ENCODE assay signal across 25 cellular contexts in genomic region chr9:85038824-85039540, GRCh38.
DNase-seq lines count a peak whose midpoint lies in the region; ATAC-seq and TF ChIP-seq lines count a peak whose summit lies in the region.
"Had no signal": no experiment of that assay in that cellular context is flagged by ENCODE, and none has a peak within 500 bp of the region (broad histone marks: within the 10 kb centered on the region; RNA-seq: fewer than 3 reads in every experiment).

No MANE protein-coding gene starts in this region.

- H3K4me3 Mint-ChIP-seq in T-helper 17 cell = no peak overlapping the region
- H3K4me3 Mint-ChIP-seq: activated CD8-positive, alpha-beta T cell treated with anti-CD3 and anti-CD28 coated beads, Interleukin-2, amount 10 ng/mL, durations not matched to agents 7 days and 5 days; activated naive CD8-positive, alpha-beta T cell treated with anti-CD3 and anti-CD28 coated beads for 36 hours; naive B cell had no signal

- H3K9me3 Mint-ChIP-seq in activated naive CD4-positive, alpha-beta T cell treated with anti-CD3 and anti-CD28 coated beads, Interleukin-2, amount 50 U/mL, for 72 hours = no peaks in the 10 kb centered on the region
- H3K9me3 Mint-ChIP-seq: activated naive CD8-positive, alpha-beta T cell treated with anti-CD3 and anti-CD28 coated beads for 36 hours; naive B cell had no signal

- H3K4me1 Mint-ChIP-seq in T-helper 17 cell = no peaks in the 10 kb centered on the region
- H3K4me1 Mint-ChIP-seq: activated naive CD8-positive, alpha-beta T cell treated with anti-CD3 and anti-CD28 coated beads for 36 hours; naive B cell had no signal

- no peak for ATAC-seq in activated naive CD4-positive, alpha-beta T cell treated with anti-CD3 and anti-CD28 coated beads, Interleukin-2, amount 50 U/mL, for 72 hours
- ATAC-seq in T-helper 17 cell = no peak
- ATAC-seq: activated CD8-positive, alpha-beta T cell treated with anti-CD3 and anti-CD28 coated beads, Interleukin-2, amount 10 ng/mL, durations not matched to agents 7 days and 5 days; HepG2 had no signal

- TF ChIP-seq CTCF in fibroblast of villous mesenchyme (IDR thresholded peaks at IDR 0.05; ENCODE audit: insufficient read depth, low read depth, low read length) = no peak

- H3K27me3 Mint-ChIP-seq in T-helper 17 cell = peaks cover 19% of the 10 kb centered on the region
- H3K27me3 Mint-ChIP-seq: activated naive CD8-positive, alpha-beta T cell treated with anti-CD3 and anti-CD28 coated beads for 36 hours; brain had no signal

- H3K4me3 ChIP-seq in fibroblast of villous mesenchyme (ENCODE audit: low read depth, low read length) = no peak overlapping the region
- H3K4me3 ChIP-seq: testis had no signal

- no peak overlapping the region for H3K27ac Mint-ChIP-seq in activated naive CD4-positive, alpha-beta T cell treated with anti-CD3 and anti-CD28 coated beads, Interleukin-2, amount 50 U/mL, for 72 hours
- H3K27ac Mint-ChIP-seq in T-helper 17 cell = no peak overlapping the region
- H3K27ac Mint-ChIP-seq: activated CD8-positive, alpha-beta T cell treated with anti-CD3 and anti-CD28 coated beads, Interleukin-2, amount 10 ng/mL, durations not matched to agents 7 days and 5 days; activated naive CD8-positive, alpha-beta T cell treated with anti-CD3 and anti-CD28 coated beads for 36 hours; naive B cell had no signal

- no peaks in the 10 kb centered on the region for H3K9me3 ChIP-seq in T-helper 17 cell (ENCODE audit: control insufficient read depth, low read length, poor library complexity, severe bottlenecking)
- H3K9me3 ChIP-seq: testis had no signal

- DNase-seq in NCI-H748 (lab: John Stamatoyannopoulos, UW; ENCODE audit: unreplicated experiment) = peak; percentile 11
- no peak for DNase-seq in NCI-H748 treated with DMSO at 0.1 percent for 48 hours (lab: John Stamatoyannopoulos, UW)
- peak; percentile 1 for DNase-seq in fibroblast of villous mesenchyme (ENCODE audit: low read depth)
- DNase-seq in middle frontal gyrus (ENCODE audit: extremely low spot score, low spot score) = peak; percentile 39
- DNase-seq in superior temporal gyrus (ENCODE audit: extremely low spot score) = peak; percentile 91
- no peak for DNase-seq in cerebellar nuclear complex (lab: John Stamatoyannopoulos, UW)
- no peak for DNase-seq in activated naive CD4-positive, alpha-beta T cell treated with anti-CD3 and anti-CD28 coated beads, Interleukin-2, amount 50 U/mL, for 72 hours (ENCODE audit: low spot score in 2 of 2)
- no peak for DNase-seq in T-helper 17 cell
- DNase-seq: activated CD4-positive, alpha-beta T cell treated with anti-CD3 and anti-CD28 coated beads for 4 hours; activated CD8-positive, alpha-beta T cell treated with anti-CD3 and anti-CD28 coated beads, Interleukin-2, amount 10 ng/mL, durations not matched to agents 7 days and 5 days; activated effector memory CD4-positive, alpha-beta T cell treated with Interleukin-2 at 50 U/mL for 16 hours; activated naive CD8-positive, alpha-beta T cell treated with anti-CD3 and anti-CD28 coated beads for 36 hours; MV-4-11; naive B cell; NCI-H146; NCI-H2107; NCI-H774; retina; small intestine; stimulated activated naive CD4-positive, alpha-beta T cell; SW 1271; T-helper 9 cell; testis had no signal

- H3K36me3 Mint-ChIP-seq in activated naive CD4-positive, alpha-beta T cell treated with anti-CD3 and anti-CD28 coated beads, Interleukin-2, amount 50 U/mL, for 72 hours = no peaks in the 10 kb centered on the region
- peaks cover 3% of the 10 kb centered on the region for H3K36me3 Mint-ChIP-seq in T-helper 17 cell (ENCODE audit: low read depth)
- H3K36me3 Mint-ChIP-seq: activated naive CD8-positive, alpha-beta T cell treated with anti-CD3 and anti-CD28 coated beads for 36 hours; brain; naive B cell had no signal

Comparison
In these comparisons a context has a peak if more than half of its experiments do, and no peak if none do; other contexts are left out.
1. DNase-seq: peak in NCI-H748 (single experiment), fibroblast of villous mesenchyme (single experiment), middle frontal gyrus (single experiment) and superior temporal gyrus (single experiment); none in NCI-H748 treated with DMSO at 0.1 percent for 48 hours (single experiment), cerebellar nuclear complex (0 of 2), activated naive CD4-positive, alpha-beta T cell treated with anti-CD3 and anti-CD28 coated beads, Interleukin-2, amount 50 U/mL, for 72 hours (0 of 2) and T-helper 17 cell (0 of 3).